22 cellular contexts compared by ENCODE assay signal in genomic region chr13:93325303-93326297, GRCh38.
DNase-seq lines count a peak whose midpoint lies in the region; ATAC-seq and TF ChIP-seq lines count a peak whose summit lies in the region.
"Had no signal": no experiment of that assay in that cellular context is flagged by ENCODE, and none has a peak within 500 bp of the region (broad histone marks: within the 10 kb centered on the region; RNA-seq: fewer than 3 reads in every experiment).

No MANE protein-coding gene starts in this region.

- H3K23ac ChIP-seq in mesendoderm (ENCODE audit: low read length), result no peak overlapping the region

- peak overlapping the region; percentile 7 for H3K56ac ChIP-seq in mesendoderm (ENCODE audit: low read length)

- H3K36me3 ChIP-seq in mesendoderm (ENCODE audit: control insufficient read depth, insufficient read depth, low read length), result no peaks in the 10 kb centered on the region
- H3K36me3 ChIP-seq: BLaER1 treated with 17β-estradiol and CSF1 and Interleukin-3, amounts not matched to agents 10 nM and 100 nM had no signal

- no peak overlapping the region for H3K18ac ChIP-seq in mesendoderm (ENCODE audit: low read length)

- H2BK15ac ChIP-seq in mesendoderm (replicated peaks; ENCODE audit: low read depth), result no peak overlapping the region

- H4K8ac ChIP-seq in mesendoderm (ENCODE audit: low read depth, low read length), result no peak overlapping the region

- no peak overlapping the region for H3K4me3 ChIP-seq in mesendoderm (ENCODE audit: low read length)
- H3K4me3 ChIP-seq: BLaER1 treated with 17β-estradiol and CSF1 and Interleukin-3, amounts not matched to agents 10 nM and 100 nM had no signal

- H3K9ac ChIP-seq in mesendoderm (ENCODE audit: low read length), result no peak overlapping the region
- H3K9ac ChIP-seq: BLaER1 treated with 17β-estradiol and CSF1 and Interleukin-3, amounts not matched to agents 10 nM and 100 nM had no signal

- H3K4me2 ChIP-seq in mesendoderm (ENCODE audit: low read length), result no peak overlapping the region
- H3K4me2 ChIP-seq: BLaER1 treated with 17β-estradiol and CSF1 and Interleukin-3, amounts not matched to agents 10 nM and 100 nM had no signal

- no peaks in the 10 kb centered on the region for H3K4me1 ChIP-seq in mesendoderm (ENCODE audit: control insufficient read depth, low read depth, low read length)

- no CpG with 5 or more reads among the region's 1 CpG for WGBS in mesendoderm (ENCODE audit: extremely low coverage, insufficient coverage, low lambda C conversion rate)

- H3K36me3 Mint-ChIP-seq in stimulated activated memory B cell treated with anti-CD40 and anti-IgM and Interleukin-4, amounts not matched to agents 10 μg/mL and 1 μg/mL and 100 μg/mL, for 72 hours, result no peaks in the 10 kb centered on the region
- H3K36me3 Mint-ChIP-seq: CD8-positive, alpha-beta T cell; IgD-negative memory B cell had no signal

- peaks cover 14% of the 10 kb centered on the region for H3K79me1 ChIP-seq in mesendoderm (ENCODE audit: low read length)

- H4K5ac ChIP-seq in mesendoderm (ENCODE audit: low read length), result no peak overlapping the region

- peaks cover 9% of the 10 kb centered on the region for H3K9me3 Mint-ChIP-seq in stimulated activated memory B cell treated with anti-CD40 and anti-IgM and Interleukin-4, amounts not matched to agents 10 μg/mL and 1 μg/mL and 100 μg/mL, for 72 hours
- H3K9me3 Mint-ChIP-seq: CD8-positive, alpha-beta T cell had no signal

- H3K4me3 Mint-ChIP-seq in stimulated activated memory B cell treated with anti-CD40 and anti-IgM and Interleukin-4, amounts not matched to agents 10 μg/mL and 1 μg/mL and 100 μg/mL, for 72 hours, result no peak overlapping the region
- H3K4me3 Mint-ChIP-seq: CD8-positive, alpha-beta T cell; IgD-negative memory B cell had no signal

- no peak overlapping the region for H2AK5ac ChIP-seq in mesendoderm (ENCODE audit: low read length)

- H2BK120ac ChIP-seq in mesendoderm (ENCODE audit: low read depth, low read length), result no peak overlapping the region

- H3K27me3 Mint-ChIP-seq in stimulated activated memory B cell treated with anti-CD40 and anti-IgM and Interleukin-4, amounts not matched to agents 10 μg/mL and 1 μg/mL and 100 μg/mL, for 72 hours, result no peaks in the 10 kb centered on the region
- H3K27me3 Mint-ChIP-seq: IgD-negative memory B cell had no signal

- no peak overlapping the region for H3K27ac ChIP-seq in mesendoderm (ENCODE audit: low read depth, low read length)
- H3K27ac ChIP-seq: BLaER1 treated with 17β-estradiol and CSF1 and Interleukin-3, amounts not matched to agents 10 nM and 100 nM; RWPE1 had no signal

- no peak overlapping the region for H3K4ac ChIP-seq in mesendoderm (ENCODE audit: low read depth, low read length)

- peak; percentile 29 for DNase-seq in NCI-H2171 treated with DMSO at 0.1 percent for 48 hours (lab: John Stamatoyannopoulos, UW)
- no peak for DNase-seq in NCI-H2171 (lab: John Stamatoyannopoulos, UW)
- DNase-seq in mesendoderm, result no peak
- DNase-seq in AG08395 (ENCODE audit: low spot score), result no peak
- DNase-seq: Calu3; CD8-positive, alpha-beta T cell; DMS53; GOT3; HCEC 1CT; NCI-H1048; NCI-H187; NCI-H446; NCI-H524 treated with DMSO at 0.1 percent for 48 hours; SHP77 had no signal

- H3K4me1 Mint-ChIP-seq in stimulated activated memory B cell treated with anti-CD40 and anti-IgM and Interleukin-4, amounts not matched to agents 10 μg/mL and 1 μg/mL and 100 μg/mL, for 72 hours, result no peaks in the 10 kb centered on the region
- H3K4me1 Mint-ChIP-seq: IgD-negative memory B cell had no signal

- no peak overlapping the region for H3K27ac Mint-ChIP-seq in stimulated activated memory B cell treated with anti-CD40 and anti-IgM and Interleukin-4, amounts not matched to agents 10 μg/mL and 1 μg/mL and 100 μg/mL, for 72 hours
- H3K27ac Mint-ChIP-seq: CD8-positive, alpha-beta T cell had no signal

- H2BK5ac ChIP-seq in mesendoderm (ENCODE audit: low read length), result no peak overlapping the region

- ATAC-seq in SK-N-SH treated with all-trans-retinoic acid at 6 μM for 48 hours, result peak; percentile 38; the same call in 1 of the 3 replicates
- ATAC-seq in stimulated activated memory B cell treated with anti-CD40 and anti-IgM and Interleukin-4, amounts not matched to agents 10 μg/mL and 1 μg/mL and 100 μg/mL, for 72 hours, result peak; percentile 36
- no peak for ATAC-seq in esophagus mucosa
- ATAC-seq in HG03135 (IDR thresholded peaks at IDR 0.05; ENCODE audit: unreplicated experiment), result no peak
- ATAC-seq: CD8-positive, alpha-beta T cell; Panc1 had no signal

- H3K79me2 ChIP-seq in mesendoderm (ENCODE audit: control insufficient read depth, insufficient read depth, low read length), result peaks cover 16% of the 10 kb centered on the region

- no peaks in the 10 kb centered on the region for H3K27me3 ChIP-seq in mesendoderm (ENCODE audit: insufficient read depth, low read length, poor library complexity)
- H3K27me3 ChIP-seq: BLaER1 treated with 17β-estradiol and CSF1 and Interleukin-3, amounts not matched to agents 10 nM and 100 nM had no signal

TF ChIP-seq in SK-N-SH treated with all-trans-retinoic acid at 6 μM for 48 hours, 23 proteins besides CTCF, POLR2A, EP300 and RAD21:
- TF ChIP-seq GLIS3 (CRISPR knock-in tag; IDR thresholded peaks at IDR 0.05), result no peak
- TF ChIP-seq TCF4 (CRISPR knock-in tag; IDR thresholded peaks at IDR 0.05; ENCODE audit: borderline replicate concordance), result peak; percentile 34; the same call in 1 of the 2 replicates
TF ChIP-seq in SK-N-SH treated with all-trans-retinoic acid at 6 μM for 48 hours: peak in this region for 1.

Comparison
In these comparisons a context has a peak if more than half of its experiments do, and no peak if none do; other contexts are left out.
1. ATAC-seq: peak in SK-N-SH treated with all-trans-retinoic acid at 6 μM for 48 hours (single experiment) and stimulated activated memory B cell treated with anti-CD40 and anti-IgM and Interleukin-4, amounts not matched to agents 10 μg/mL and 1 μg/mL and 100 μg/mL, for 72 hours (single experiment); none in esophagus mucosa (single experiment) and HG03135 (single experiment).